Comparison of ENCODE assay signal across 17 cellular contexts in genomic region chr19:15402411-15403150, GRCh38. TPM values are rescaled to one million over a fixed set of nuclear protein-coding genes. Genes with fewer than 3 reads are reported as not detected.
DNase-seq lines count a peak whose midpoint lies in the region; ATAC-seq and TF ChIP-seq lines count a peak whose summit lies in the region.
"Had no signal": no experiment of that assay in that cellular context is flagged by ENCODE, and none has a peak within 500 bp of the region (broad histone marks: within the 10 kb centered on the region; RNA-seq: fewer than 3 reads in every experiment).

No MANE protein-coding gene starts in this region.

- no peaks in the 10 kb centered on the region for H3K27me3 ChIP-seq in IMR-90 (ENCODE audit: control insufficient read depth, insufficient read depth, low read length)
- no peaks in the 10 kb centered on the region for H3K27me3 ChIP-seq in endodermal cell (ENCODE audit: control insufficient read depth, insufficient read depth, low read length, poor library complexity, severe bottlenecking)
- H3K27me3 ChIP-seq in stomach smooth muscle (ENCODE audit: control insufficient read depth in 1 of 2, insufficient read depth in 2 of 2, low read length in 2 of 2): no peaks in the 10 kb centered on the region
- H3K27me3 ChIP-seq: colonic mucosa had no signal

- H3K4me3 ChIP-seq in IMR-90 (ENCODE audit: insufficient read depth, low read depth, low read length) (no peak overlapping the region), endodermal cell (ENCODE audit: low read length) (no peak overlapping the region), stomach smooth muscle (ENCODE audit: low read length in 2 of 2) (peak overlapping the region in 1 of 2 donors; percentile 64), mucosa of descending colon (no peak overlapping the region)
- H3K4me3 ChIP-seq: colonic mucosa had no signal

- peak overlapping the region; percentile 70 for H3K27ac Mint-ChIP-seq in endodermal cell
- H3K27ac Mint-ChIP-seq: T-helper 2 cell treated with Interferon-gamma antibody and Interleukin-4, amounts not matched to agents 5 μg/mL and 100 μg/mL, for 36 hours had no signal

- no peak overlapping the region for H3K4me3 Mint-ChIP-seq in endodermal cell
- H3K4me3 Mint-ChIP-seq: naive thymus-derived CD4-positive, alpha-beta T cell; T-helper 2 cell treated with Interferon-gamma antibody and Interleukin-4, amounts not matched to agents 5 μg/mL and 100 μg/mL, for 36 hours had no signal

- peaks cover 47% of the 10 kb centered on the region for H3K36me3 Mint-ChIP-seq in endodermal cell (ENCODE audit: low read depth)

- no peak overlapping the region for H4K5ac ChIP-seq in IMR-90 (ENCODE audit: low read depth, low read length)

- H3K9me3 Mint-ChIP-seq in endodermal cell: no peaks in the 10 kb centered on the region
- H3K9me3 Mint-ChIP-seq: naive thymus-derived CD4-positive, alpha-beta T cell; T-helper 2 cell treated with Interferon-gamma antibody and Interleukin-4, amounts not matched to agents 5 μg/mL and 100 μg/mL, for 36 hours had no signal

- no peak overlapping the region for H2AK5ac ChIP-seq in IMR-90 (ENCODE audit: low read depth, low read length)

- H3K56ac ChIP-seq in IMR-90 (ENCODE audit: extremely low read depth, insufficient read depth, low read length): no peak overlapping the region

- no peak overlapping the region for H3K9ac ChIP-seq in IMR-90 (ENCODE audit: low read depth, low read length)
- H3K9ac ChIP-seq in endodermal cell (ENCODE audit: extremely low read depth, low read length, poor library complexity, severe bottlenecking): no peak overlapping the region
- H3K9ac ChIP-seq in stomach smooth muscle (ENCODE audit: low read length in 2 of 2): peak overlapping the region in 1 of 2 donors; percentile 36

- no peak overlapping the region for H4K8ac ChIP-seq in IMR-90 (ENCODE audit: low read depth in 2 of 2, low read length in 2 of 2)

- in situ Hi-C loops in IMR-90 (cut with MboI; ENCODE audit: low sequenced_read_pairs): loop anchor here (25.0 kb wide), 1 partner anchor 785 kb away; the partner anchor contains the start of genes AP1M1 and FAM32A

- no peak for ATAC-seq in IMR-90 (ENCODE audit: low read depth)
- no peak for ATAC-seq in mucosa of descending colon
- ATAC-seq: naive thymus-derived CD4-positive, alpha-beta T cell had no signal

- no peak for TF ChIP-seq RAD21 in IMR-90 (IDR thresholded peaks at IDR 0.05; ENCODE audit: low read length)

- peaks cover 7 to 70% of the 10 kb centered on the region in 2 experiments; a peak in 3 of 4 replicates for H3K79me1 ChIP-seq in IMR-90 (ENCODE audit: low read depth in 1 of 2, low read length in 2 of 2)

- 100% methylated on average over 3 of the region's 15 CpGs; no CpG with 5 or more reads in 1 of the 2 experiments for WGBS in IMR-90 (ENCODE audit: extremely low coverage in 2 of 2, insufficient read length in 1 of 2), 2 experiments
- WGBS in endodermal cell (ENCODE audit: insufficient coverage in 1 of 2, insufficient read length in 1 of 2), 2 experiments: 95% methylated on average over 8 to 15 of the region's 15 CpGs

- H3K9me1 ChIP-seq in IMR-90 (ENCODE audit: insufficient read depth, low read length): no peaks in the 10 kb centered on the region; the same call in 1 of the 2 replicates

- H3K4ac ChIP-seq in IMR-90 (ENCODE audit: low read depth, low read length): no peak overlapping the region

- H3K4me1 Mint-ChIP-seq in endodermal cell: peaks cover 11% of the 10 kb centered on the region

- TF ChIP-seq CTCF in IMR-90 (conservative IDR thresholded peaks at IDR 0.05; ENCODE audit: low read depth, low read length) (no peak), endodermal cell (conservative IDR thresholded peaks at IDR 0.05) (no peak), mucosa of descending colon (IDR thresholded peaks at IDR 0.05) (no peak)

- DNase-seq in IMR-90 (no peak), endodermal cell (peak; percentile 38), myocyte (ENCODE audit: low read depth) (peak; percentile 94), HPDE6-E6E7 (ENCODE audit: extremely low spot score) (no peak), mucosa of descending colon (no peak), cerebellar cortex (ENCODE audit: low spot score) (no peak), DMS 273 treated with DMSO at 0.1 percent for 48 hours (lab: John Stamatoyannopoulos, UW) (no peak)
- DNase-seq: activated CD4-positive, CD25-positive, alpha-beta regulatory T cell treated with anti-CD3 and anti-CD28 coated beads, Interleukin-2, amount 50 U/mL, for 72 hours; activated effector memory CD4-positive, alpha-beta T cell treated with anti-CD3 and anti-CD28 coated beads, Interleukin-2, amount 50 U/mL, for 16 hours; AML-193; Caco-2; colonic mucosa; naive thymus-derived CD4-positive, alpha-beta T cell; NCI-H2029; SIG-M5 had no signal

- no peak overlapping the region for H2AFZ ChIP-seq in IMR-90 (replicated peaks; ENCODE audit: low read length, poor library complexity)

- H2AK9ac ChIP-seq in IMR-90 (replicated peaks; ENCODE audit: low read depth, low read length, poor library complexity): peak overlapping the region; percentile 5

- H2BK15ac ChIP-seq in IMR-90 (ENCODE audit: low read depth, low read length): no peak overlapping the region

- no peak overlapping the region for H3K18ac ChIP-seq in IMR-90 (ENCODE audit: low read depth, low read length)

- no peak overlapping the region for H2BK120ac ChIP-seq in IMR-90 (ENCODE audit: low read depth, low read length)

- H4K91ac ChIP-seq in IMR-90 (ENCODE audit: insufficient read depth, low read depth, low read length): no peak overlapping the region

- H3K4me2 ChIP-seq in IMR-90 (ENCODE audit: low read depth, low read length): no peak overlapping the region

- H2BK5ac ChIP-seq in IMR-90 (ENCODE audit: low read depth, low read length, poor library complexity, severe bottlenecking): no peak overlapping the region

- no peak overlapping the region for H2BK20ac ChIP-seq in IMR-90 (ENCODE audit: low read depth, low read length)

- H3K27me3 Mint-ChIP-seq in endodermal cell (ENCODE audit: insufficient read depth): no peaks in the 10 kb centered on the region
- H3K27me3 Mint-ChIP-seq: naive thymus-derived CD4-positive, alpha-beta T cell had no signal

- CTCF ChIA-PET in IMR-90 (lab: Yijun Ruan, JAX): no interaction called here

- H3K4me1 ChIP-seq in IMR-90 (ENCODE audit: control insufficient read depth, insufficient read depth, low read length): peaks cover 5% of the 10 kb centered on the region; the same call in 1 of the 2 replicates
- H3K4me1 ChIP-seq in endodermal cell (ENCODE audit: control insufficient read depth, insufficient read depth, low read length): peaks cover 10% of the 10 kb centered on the region
- H3K4me1 ChIP-seq in stomach smooth muscle (ENCODE audit: control insufficient read depth, insufficient read depth, low read length): peaks cover 58% of the 10 kb centered on the region
- H3K4me1 ChIP-seq in mucosa of descending colon (ENCODE audit: low read depth): peaks cover 11% of the 10 kb centered on the region
- H3K4me1 ChIP-seq: Caco-2, colonic mucosa had no signal

- POLR2A ChIA-PET in IMR-90 (lab: Charles Lee; ENCODE audit: unreplicated experiment): no interaction called here

- no peak overlapping the region for H3K14ac ChIP-seq in IMR-90 (replicated peaks; ENCODE audit: low read depth, low read length)

- no TSS peak for BruUV-seq in IMR-90 (replicated peaks; lab: Mats Ljungman, UMichigan)

- dilution Hi-C loops in IMR-90 (cut with HindIII; ENCODE audit: low sequenced_read_pairs, unreplicated experiment): no loop called here

- peaks cover 86% of the 10 kb centered on the region for H4K20me1 ChIP-seq in IMR-90 (ENCODE audit: insufficient read depth, low read length)

- H3K27ac ChIP-seq in IMR-90 (ENCODE audit: insufficient read depth, low read length): no peak overlapping the region
- H3K27ac ChIP-seq in endodermal cell (ENCODE audit: low read depth, low read length): no peak overlapping the region
- H3K27ac ChIP-seq in stomach smooth muscle (ENCODE audit: low read length): peak overlapping the region; percentile 96
- H3K27ac ChIP-seq: colonic mucosa had no signal

- H3K36me3 ChIP-seq in IMR-90 (ENCODE audit: control insufficient read depth, insufficient read depth, low read length) (peaks cover 61% of the 10 kb centered on the region), endodermal cell (ENCODE audit: control insufficient read depth, insufficient read depth, low read length) (peaks cover 56% of the 10 kb centered on the region), stomach smooth muscle (ENCODE audit: control insufficient read depth in 2 of 2, insufficient read depth in 2 of 2, low read length in 2 of 2) (peaks cover 39 to 41% of the 10 kb centered on the region in 2 donors), mucosa of descending colon (ENCODE audit: low read depth) (peaks cover 23% of the 10 kb centered on the region)

- intact Hi-C loops in IMR-90 (cut with micrococcal nuclease) (no loop called here), mucosa of descending colon (cut with DNase I, micrococcal nuclease) (no loop called here)

- H3K9me3 ChIP-seq in IMR-90 (ENCODE audit: control insufficient read depth, insufficient read depth, low read length) (no peaks in the 10 kb centered on the region), endodermal cell (ENCODE audit: control insufficient read depth, low read length) (no peaks in the 10 kb centered on the region), stomach smooth muscle (ENCODE audit: control insufficient read depth in 2 of 2, low read length in 2 of 2) (no peaks in the 10 kb centered on the region), mucosa of descending colon (no peaks in the 10 kb centered on the region)
- H3K9me3 ChIP-seq: Caco-2, colonic mucosa had no signal

- H3K23ac ChIP-seq in IMR-90 (ENCODE audit: low read depth, low read length): no peak overlapping the region

- no peak for TF ChIP-seq POLR2A in IMR-90 (IDR thresholded peaks at IDR 0.05; ENCODE audit: low read depth, low read length)

RNA-seq across cellular contexts. Expression of gene AKAP8L, which starts 16.2 kb away (rescaled TPM):
- 40.8 and 44.6 TPM in 2 replicates for total RNA-seq in IMR-90 (2012; rRNA removed)
- 41.0 and 43.1 TPM in 2 replicates for polyA plus RNA-seq in IMR-90 (2012; rRNA removed)
- polyA plus RNA-seq in IMR-90 (2012; cell fraction: cytosol; rRNA removed): 18.5 and 19.3 TPM in 2 replicates
- polyA plus RNA-seq in IMR-90 (2012; cell fraction: nucleus; rRNA removed; ENCODE audit: low replicate concordance): 207 and 357 TPM in 2 replicates
- total RNA-seq in endodermal cell: 100 to 1,000 TPM; 190 to 237 TPM
- 160 TPM for polyA plus RNA-seq in endodermal cell (2013, experiment 1 of 2)
- polyA plus RNA-seq in endodermal cell (2013, experiment 2 of 2): 124 TPM
- total RNA-seq in myocyte: 141 and 143 TPM in 2 replicates
- 63.9 TPM for polyA plus RNA-seq in myocyte (2012)
- total RNA-seq in mucosa of descending colon: 100 to 1,000 TPM in 1 of 3 donors, 10 to 100 TPM in 2; 74.4 to 111 (median 96.0) TPM

RNA-seq across cellular contexts. Expression of gene AKAP8, which starts 23.0 kb away (rescaled TPM):
- total RNA-seq in IMR-90 (2012; rRNA removed) (12.2 and 16.9 TPM in 2 replicates), endodermal cell (10 to 100 TPM; 34.9 to 39.6 TPM), myocyte (24.6 and 25.0 TPM in 2 replicates), mucosa of descending colon (10 to 100 TPM; 37.8 to 50.0 (median 41.3) TPM)
- 13.4 and 14.8 TPM in 2 replicates for polyA plus RNA-seq in IMR-90 (2012; rRNA removed)
- 7.5 and 7.6 TPM in 2 replicates for polyA plus RNA-seq in IMR-90 (2012; cell fraction: cytosol; rRNA removed)
- polyA plus RNA-seq in IMR-90 (2012; cell fraction: nucleus; rRNA removed; ENCODE audit: low replicate concordance): 49.7 and 58.6 TPM in 2 replicates
- 20.5 TPM for polyA plus RNA-seq in endodermal cell (2013, experiment 1 of 2)
- polyA plus RNA-seq in endodermal cell (2013, experiment 2 of 2): 18.1 TPM
- polyA plus RNA-seq in myocyte (2012): 14.2 TPM

RNA-seq across cellular contexts. Expression of gene WIZ, which starts 47.2 kb away (rescaled TPM):
- total RNA-seq in IMR-90 (2012; rRNA removed) (0.90 and 1.1 TPM in 2 replicates), endodermal cell (10 to 100 TPM; 38.0 to 38.6 TPM), myocyte (21.6 and 29.2 TPM in 2 replicates), mucosa of descending colon (10 to 100 TPM; 26.7 to 39.9 (median 28.1) TPM)
- polyA plus RNA-seq in IMR-90 (2012; rRNA removed): 27.1 and 31.6 TPM in 2 replicates
- polyA plus RNA-seq in IMR-90 (2012; cell fraction: cytosol; rRNA removed): 13.7 and 31.4 TPM in 2 replicates
- 38.0 and 74.0 TPM in 2 replicates for polyA plus RNA-seq in IMR-90 (2012; cell fraction: nucleus; rRNA removed; ENCODE audit: low replicate concordance)
- polyA plus RNA-seq in endodermal cell (2013, experiment 1 of 2): 51.9 TPM
- polyA plus RNA-seq in endodermal cell (2013, experiment 2 of 2): 44.8 TPM
- polyA plus RNA-seq in myocyte (2012): 32.5 TPM

Comparison
In these comparisons a context has a peak if more than half of its experiments do, and no peak if none do; other contexts are left out.
1. DNase-seq: peak in endodermal cell (single experiment) and myocyte (single experiment); none in IMR-90 (single experiment), HPDE6-E6E7 (single experiment), mucosa of descending colon (0 of 3), cerebellar cortex (single experiment) and DMS 273 treated with DMSO at 0.1 percent for 48 hours (single experiment).
2. RNA of gene WIZ, which starts 47.2 kb away (total RNA-seq): 38.0 to 38.6 TPM in endodermal cell, 26.7 to 39.9 TPM in mucosa of descending colon and 21.6 to 29.2 TPM in myocyte; 0.90 to 1.1 TPM in IMR-90; every median in the first group is over 10 times any median in the second.